In genomic region chr10:117461766-117462423, GRCh38 we compare ENCODE assay signal across 10 cellular contexts.
DNase-seq lines count a peak whose midpoint lies in the region; TF ChIP-seq lines count a peak whose summit lies in the region.
"Had no signal": no experiment of that assay in that cellular context is flagged by ENCODE, and none has a peak within 500 bp of the region (broad histone marks: within the 10 kb centered on the region; RNA-seq: fewer than 3 reads in every experiment).

No MANE protein-coding gene starts in this region.

- no peak overlapping the region for H3K4me3 Mint-ChIP-seq in chondrocyte (ENCODE audit: unreplicated experiment)

- WGBS in lower leg skin, 2 donors = 21 to 23% methylated on average over 7 of the region's 7 CpGs

- H3K27me3 Mint-ChIP-seq in chondrocyte (ENCODE audit: low read depth) = peaks cover 7% of the 10 kb centered on the region

- DNase-seq in 8988T (peak; percentile 68), HT-29 (ENCODE audit: low spot score) (peak; percentile 82), astrocyte of the hippocampus (ENCODE audit: low read depth, low spot score) (peak; percentile 90), lower leg skin (ENCODE audit: low spot score in 2 of 2) (peak; percentile 88 to 96), NCI-H146 (lab: John Stamatoyannopoulos, UW) (no peak), chondrocyte (ENCODE audit: low spot score) (no peak), HUDEP-2 (lab: John Stamatoyannopoulos, UW; ENCODE audit: unreplicated experiment in 76 of 76) (no peak)
- DNase-seq in activated CD8-positive, alpha-beta memory T cell treated with anti-CD3 and anti-CD28 coated beads, Interleukin-2, amount 50 U/mL, for 4 hours = no peak
- DNase-seq: activated naive CD4-positive, alpha-beta T cell treated with Interleukin-2 at 50 U/mL for 16 hours had no signal

- intact Hi-C loops in lower leg skin (cut with DNase I; ENCODE audit: low total_unique reads) = no loop called here

- TF ChIP-seq CTCF in lower leg skin (IDR thresholded peaks at IDR 0.05) (no peak), chondrocyte (IDR thresholded peaks at IDR 0.05) (no peak)

- H3K4me3 ChIP-seq in lower leg skin (ENCODE audit: low read depth, poor library complexity, severe bottlenecking) = no peak overlapping the region
- H3K4me3 ChIP-seq: SK-N-MC had no signal

- no peak for TF ChIP-seq POLR2A in lower leg skin (IDR thresholded peaks at IDR 0.05)

- H3K9me3 Mint-ChIP-seq in chondrocyte (ENCODE audit: low read depth) = peaks cover 3% of the 10 kb centered on the region

- H3K36me3 Mint-ChIP-seq in chondrocyte (ENCODE audit: low read depth) = no peaks in the 10 kb centered on the region

- no peaks in the 10 kb centered on the region for H3K4me1 Mint-ChIP-seq in chondrocyte (ENCODE audit: low read depth)

- no peak overlapping the region for H3K27ac Mint-ChIP-seq in chondrocyte (ENCODE audit: unreplicated experiment)

Comparison
In these comparisons a context has a peak if more than half of its experiments do, and no peak if none do; other contexts are left out.
1. DNase-seq: peak in 8988T (single experiment), HT-29 (single experiment), astrocyte of the hippocampus (single experiment) and lower leg skin (2 of 2); none in NCI-H146 (single experiment), activated CD8-positive, alpha-beta memory T cell treated with anti-CD3 and anti-CD28 coated beads, Interleukin-2, amount 50 U/mL, for 4 hours (single experiment), chondrocyte (single experiment) and HUDEP-2 (0 of 76).